In genomic region chr13:41505209-41505835, GRCh38 we compare ENCODE assay signal across 13 cellular contexts.
DNase-seq lines count a peak whose midpoint lies in the region; ATAC-seq and TF ChIP-seq lines count a peak whose summit lies in the region.
"Had no signal": no experiment of that assay in that cellular context is flagged by ENCODE, and none has a peak within 500 bp of the region (broad histone marks: within the 10 kb centered on the region; RNA-seq: fewer than 3 reads in every experiment).

No MANE protein-coding gene starts in this region.

- H3K27me3 ChIP-seq in brain microvascular endothelial cell (replicated peaks) = no peaks in the 10 kb centered on the region

- H3K4me3 ChIP-seq in AG09309 (ENCODE audit: control insufficient read depth, low read depth, low read length) = no peak overlapping the region
- no peak overlapping the region for H3K4me3 ChIP-seq in brain microvascular endothelial cell (ENCODE audit: low read depth, low read length)

- H3K36me3 ChIP-seq in brain microvascular endothelial cell (replicated peaks) = no peaks in the 10 kb centered on the region

- TF ChIP-seq CTCF in AG09309 (IDR thresholded peaks at IDR 0.05; ENCODE audit: control insufficient read depth, insufficient read depth, low read depth, low read length, missing control alignments) (no peak), brain microvascular endothelial cell (IDR thresholded peaks at IDR 0.05; ENCODE audit: low read depth, low read length, missing control alignments) (peak; percentile 20), GM10266 (IDR thresholded peaks at IDR 0.05; ENCODE audit: control insufficient read depth, insufficient read depth, low read depth, missing control alignments) (no peak)

- DNase-seq in AG09309 (ENCODE audit: low read depth) = peak; percentile 85
- DNase-seq in HS-27A (ENCODE audit: low read depth) = peak; percentile 39
- peak; percentile 94 for DNase-seq in brain microvascular endothelial cell
- peak; percentile 29 for DNase-seq in kidney glomerular epithelial cell (lab: John Stamatoyannopoulos, UW)
- no peak for DNase-seq in KG1 (lab: John Stamatoyannopoulos, UW)
- DNase-seq in GM10266 (ENCODE audit: extremely low spot score) = no peak
- DNase-seq in stimulated activated CD4-positive, alpha-beta T cell treated with anti-CD3 and anti-CD28 coated beads, Interleukin-1b, Interleukin-23, amount 100 ng/mL, for 48 hours = no peak
- DNase-seq: activated naive CD8-positive, alpha-beta T cell treated with anti-CD3 and anti-CD28 coated beads, Interleukin-2, amount 10 ng/mL, durations not matched to agents 7 days and 5 days; effector CD4-positive, alpha-beta T cell; NCI-H2081; T-helper 2 cell had no signal

- peak overlapping the region; percentile 85 for H3K27ac ChIP-seq in brain microvascular endothelial cell
- H3K27ac ChIP-seq: C4-2B had no signal

- in situ Hi-C loops in brain microvascular endothelial cell (cut with HindIII; ENCODE audit: low pct_ligation_motif_present, low sequenced_read_pairs) = no loop called here

- ATAC-seq in GM21737 (IDR thresholded peaks at IDR 0.05; ENCODE audit: unreplicated experiment) = no peak

Comparison
In these comparisons a context has a peak if more than half of its experiments do, and no peak if none do; other contexts are left out.
1. DNase-seq: peak in AG09309 (single experiment), HS-27A (single experiment), brain microvascular endothelial cell (single experiment) and kidney glomerular epithelial cell (single experiment); none in KG1 (single experiment), GM10266 (single experiment) and stimulated activated CD4-positive, alpha-beta T cell treated with anti-CD3 and anti-CD28 coated beads, Interleukin-1b, Interleukin-23, amount 100 ng/mL, for 48 hours (single experiment).